In the genomic region with DNA sequence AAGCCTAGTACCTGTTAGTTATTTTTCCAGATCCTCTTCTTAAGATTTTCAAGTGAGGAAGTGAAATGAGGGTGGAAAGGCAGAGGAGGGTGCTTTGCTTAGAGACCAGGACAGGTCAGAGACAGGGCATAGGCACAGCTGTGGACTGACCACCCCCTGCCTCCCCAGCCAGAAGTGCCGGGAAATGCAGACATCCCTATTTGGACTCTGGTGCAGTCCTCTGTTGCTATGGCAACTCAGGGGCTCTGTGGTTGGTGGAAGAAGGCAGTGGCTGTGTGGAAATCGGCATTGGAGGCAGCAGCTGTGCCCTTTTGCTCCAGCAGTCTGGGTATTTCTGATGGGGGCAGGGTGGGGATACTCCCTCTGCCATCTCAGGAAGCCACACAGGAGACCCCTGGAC, we compare ENCODE assay signal across 10 cellular contexts. TPM values are rescaled to one million over a fixed set of nuclear protein-coding genes. Genes with fewer than 3 reads are reported as not detected.
DNase-seq lines count a peak whose midpoint lies in the region; ATAC-seq lines count a peak whose summit lies in the region.
"Had no signal": no experiment of that assay in that cellular context is flagged by ENCODE, and none has a peak within 500 bp of the region (broad histone marks: within the 10 kb centered on the region; RNA-seq: fewer than 3 reads in every experiment).

No MANE protein-coding gene starts in this region.

- H3K27me3 ChIP-seq in Karpas-422 (ENCODE audit: low read length), result no peaks in the 10 kb centered on the region

- H3K4me2 ChIP-seq in Karpas-422 (ENCODE audit: low read depth, low read length, poor library complexity, severe bottlenecking), result no peak overlapping the region

- no peaks in the 10 kb centered on the region for H3K9me2 ChIP-seq in Karpas-422 (replicated peaks; ENCODE audit: insufficient read depth, low read length)

- no peak for ATAC-seq in HG03342 (IDR thresholded peaks at IDR 0.05; ENCODE audit: unreplicated experiment)
- ATAC-seq: GM12878 had no signal

- no peak overlapping the region for H2AFZ ChIP-seq in Karpas-422 (ENCODE audit: low read length)

- no peaks in the 10 kb centered on the region for H3K36me3 ChIP-seq in Karpas-422 (ENCODE audit: insufficient read depth, low read length)

- no peaks in the 10 kb centered on the region for H4K20me1 ChIP-seq in Karpas-422 (ENCODE audit: insufficient read depth, low read depth, low read length)

- H3K4me3 ChIP-seq in Karpas-422 (ENCODE audit: low read length), result no peak overlapping the region
- H3K4me3 ChIP-seq: GM12878 had no signal

- H3K4me1 ChIP-seq in Karpas-422 (ENCODE audit: low read length), result no peaks in the 10 kb centered on the region

- intact Hi-C loops in cardiac septum (cut with DNase I), result no loop called here

- peak; percentile 83 for DNase-seq in Ammon's horn (ENCODE audit: low spot score)
- DNase-seq in MV-4-11 (lab: John Stamatoyannopoulos, UW), result peak; percentile 86
- DNase-seq in anterior cingulate cortex (lab: John Stamatoyannopoulos, UW), result peak in 52 of 58 donors; percentile 15 to 84 (median 60)
- DNase-seq in iris pigment epithelial cell (ENCODE audit: low read depth), result peak; percentile 47
- DNase-seq in Karpas-422, result no peak
- DNase-seq in NCI-H526 (lab: John Stamatoyannopoulos, UW), result no peak
- no peak for DNase-seq in cardiac septum (ENCODE audit: low spot score)
- DNase-seq: NCI-H187 had no signal

- no peaks in the 10 kb centered on the region for H3K79me2 ChIP-seq in Karpas-422 (ENCODE audit: low read length)

- no peak overlapping the region for H3K27ac ChIP-seq in Karpas-422 (ENCODE audit: low read length)

- no peak overlapping the region for H3K9ac ChIP-seq in Karpas-422 (ENCODE audit: low read length)

- no peaks in the 10 kb centered on the region for H3K9me3 ChIP-seq in Karpas-422 (ENCODE audit: low read length)

RNA-seq across cellular contexts. Expression of a gene that starts 43.3 kb away (rescaled TPM):
- total RNA-seq in Karpas-422 (2014; rRNA removed; shearing (Covaris generic); ENCODE audit: low replicate concordance), result 40.5 and 41.3 TPM in 2 replicates
- 58.8 TPM for total RNA-seq in cardiac septum

RNA-seq across cellular contexts. Expression of a gene that starts 52.4 kb away (rescaled TPM):
- total RNA-seq in Karpas-422 (2014; rRNA removed; shearing (Covaris generic); ENCODE audit: low replicate concordance), result 45.0 and 50.5 TPM in 2 replicates
- total RNA-seq in cardiac septum, result 17.3 TPM

Comparison
In these comparisons a context has a peak if more than half of its experiments do, and no peak if none do; other contexts are left out.
1. DNase-seq: peak in Ammon's horn (single experiment), MV-4-11 (single experiment), anterior cingulate cortex (52 of 58) and iris pigment epithelial cell (single experiment); none in Karpas-422 (single experiment), NCI-H526 (0 of 2) and cardiac septum (single experiment).